ENCODE assay signal across 23 cellular contexts in the genomic region with DNA sequence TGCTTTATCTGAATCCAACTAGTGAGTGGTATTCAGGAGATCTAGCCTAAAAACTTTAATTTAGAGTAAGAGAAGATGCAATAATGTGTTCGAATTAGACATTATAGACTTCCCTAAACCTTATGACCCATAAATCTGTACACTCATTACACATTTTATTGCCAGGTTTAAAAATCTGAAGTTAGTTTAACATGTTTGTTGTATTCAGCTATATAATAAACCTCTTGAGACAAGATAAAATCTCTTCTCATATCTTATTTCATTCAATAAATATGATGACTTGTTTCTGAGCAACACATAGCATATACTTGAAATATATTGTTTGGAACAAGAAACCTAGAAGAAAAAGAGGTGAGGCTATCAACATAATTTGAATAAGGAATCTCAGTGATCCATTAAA.
"Had no signal": no experiment of that assay in that cellular context is flagged by ENCODE, and none has a peak within 500 bp of the region (broad histone marks: within the 10 kb centered on the region; RNA-seq: fewer than 3 reads in every experiment).

No MANE protein-coding gene starts in this region.

- H3K4me1 ChIP-seq: left lung, lower lobe of right lung, right atrium auricular region, right lobe of liver, tibial nerve, uterus had no signal

- H3K27me3 ChIP-seq: left lung, ovary, right atrium auricular region, right lobe of liver, tibial nerve, uterus had no signal

- H3K9me3 ChIP-seq: left lung, lower lobe of right lung, ovary, right atrium auricular region, right lobe of liver, tibial nerve, uterus had no signal

- ATAC-seq: left colon; left lung; lower lobe of right lung; naive thymus-derived CD8-positive, alpha-beta T cell; right lobe of liver; stimulated activated memory B cell treated with anti-CD40 and anti-IgM and Interleukin-4, amounts not matched to agents 10 μg/mL and 1 μg/mL and 100 μg/mL, for 72 hours; stimulated activated naive CD8-positive, alpha-beta T cell treated with anti-CD3 and anti-CD28 coated beads, Interleukin-15, amount 100 ng/mL, for 72 hours had no signal

- DNase-seq: hippocampal formation; immature natural killer cell; kidney; left colon; left lung; lower lobe of right lung; mammary epithelial cell; mesenchymal stem cell; naive thymus-derived CD8-positive, alpha-beta T cell; ovary; right lobe of liver; stimulated activated CD4-positive, alpha-beta T cell treated with anti-CD3 and anti-CD28 coated beads, Interleukin-1b, Interleukin-23, amount 100 ng/mL, for 48 hours; stimulated activated CD4-positive, alpha-beta T cell treated with anti-CD3 and anti-CD28 coated beads, Interleukin-2, amount 100 ng/mL, for 48 hours; stimulated activated CD4-positive, alpha-beta T cell treated with anti-CD3 and anti-CD28 coated beads, Interleukin-4, amount 100 ng/mL, for 4 hours; stimulated activated CD8-positive, alpha-beta memory T cell treated with anti-CD3 and anti-CD28 coated beads, Interleukin-4, amount 100 ng/mL, for 48 hours; stimulated activated naive CD4-positive, alpha-beta T cell treated with Interleukin-2 at 50 U/mL for 16 hours; stimulated activated naive CD8-positive, alpha-beta T cell treated with anti-CD3 and anti-CD28 coated beads, Interleukin-15, amount 100 ng/mL, for 72 hours; substantia nigra; uterus had no signal

- H3K27ac ChIP-seq: left lung, lower lobe of right lung, ovary, right atrium auricular region, right lobe of liver, tibial nerve, uterus had no signal

- H3K4me2 ChIP-seq: smooth muscle cell had no signal

- H3K36me3 ChIP-seq: left lung, lower lobe of right lung, ovary, right atrium auricular region, right lobe of liver, tibial nerve, uterus had no signal

- H3K4me3 ChIP-seq: left lung, lower lobe of right lung, ovary, right atrium auricular region, right lobe of liver, smooth muscle cell, tibial nerve, uterus had no signal
